In the genomic region with DNA sequence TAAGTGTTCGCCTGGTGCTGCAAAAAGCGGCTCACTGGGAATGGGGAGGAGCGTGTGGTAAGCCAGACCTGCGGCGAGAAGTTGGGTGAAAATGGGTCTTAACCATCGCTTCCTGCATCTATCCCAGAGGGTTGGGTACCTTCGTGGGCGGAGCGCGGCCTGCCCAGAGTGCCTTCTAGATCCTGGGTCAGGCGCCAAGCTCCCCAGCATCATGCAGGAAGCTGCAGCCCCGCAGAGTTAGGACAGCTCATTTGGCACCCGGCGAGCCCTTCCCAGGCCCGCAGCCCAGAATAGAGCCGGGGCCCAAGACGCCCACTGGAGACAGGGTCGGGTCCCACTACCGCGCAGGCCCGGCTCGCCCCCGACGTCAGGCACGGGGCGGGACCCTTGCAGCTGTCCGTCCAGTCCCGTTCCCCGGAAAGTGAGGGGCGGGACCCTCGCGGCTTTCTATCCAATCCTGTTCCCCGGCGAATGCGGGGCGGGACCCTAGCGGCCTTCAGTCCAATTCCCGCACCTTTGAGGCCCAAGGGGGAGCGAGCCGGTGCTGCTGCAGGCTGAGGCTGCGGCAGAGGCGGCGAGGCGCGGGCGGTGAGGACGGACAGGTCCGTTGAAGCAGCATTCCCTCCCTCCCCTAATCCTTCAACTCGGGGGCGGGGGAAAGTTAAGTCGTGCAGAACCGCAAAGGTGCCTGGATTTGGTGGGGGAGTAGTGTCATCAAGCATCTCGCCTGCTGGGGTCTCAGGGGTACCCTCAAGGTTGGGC, we compare ENCODE assay signal across 8 cellular contexts. TPM values are rescaled to one million over a fixed set of nuclear protein-coding genes. Genes with fewer than 3 reads are reported as not detected.
DNase-seq lines count a peak whose midpoint lies in the region; ATAC-seq and TF ChIP-seq lines count a peak whose summit lies in the region.

A gene with protein sequence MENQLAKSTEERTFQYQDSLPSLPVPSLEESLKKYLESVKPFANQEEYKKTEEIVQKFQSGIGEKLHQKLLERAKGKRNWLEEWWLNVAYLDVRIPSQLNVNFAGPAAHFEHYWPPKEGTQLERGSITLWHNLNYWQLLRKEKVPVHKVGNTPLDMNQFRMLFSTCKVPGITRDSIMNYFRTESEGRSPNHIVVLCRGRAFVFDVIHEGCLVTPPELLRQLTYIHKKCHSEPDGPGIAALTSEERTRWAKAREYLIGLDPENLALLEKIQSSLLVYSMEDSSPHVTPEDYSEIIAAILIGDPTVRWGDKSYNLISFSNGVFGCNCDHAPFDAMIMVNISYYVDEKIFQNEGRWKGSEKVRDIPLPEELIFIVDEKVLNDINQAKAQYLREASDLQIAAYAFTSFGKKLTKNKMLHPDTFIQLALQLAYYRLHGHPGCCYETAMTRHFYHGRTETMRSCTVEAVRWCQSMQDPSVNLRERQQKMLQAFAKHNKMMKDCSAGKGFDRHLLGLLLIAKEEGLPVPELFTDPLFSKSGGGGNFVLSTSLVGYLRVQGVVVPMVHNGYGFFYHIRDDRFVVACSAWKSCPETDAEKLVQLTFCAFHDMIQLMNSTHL (plus strand): TSS at position 499 of the 762 bp plus-strand sequence. CDS start 3,405 bp downstream, outside the sequence.

- peak within 1 kb of the TSS; percentile 62 for H3K27ac Mint-ChIP-seq in WTC11
- H3K27ac Mint-ChIP-seq in immature natural killer cell, result peak within 1 kb of the TSS; percentile 93 to 96 (median 94)

- H3K27ac ChIP-seq in AG04450 (ENCODE audit: low read depth, low read length) (peak within 1 kb of the TSS; percentile 71), caudate nucleus (ENCODE audit: low read depth, low read length) (peak within 1 kb of the TSS; percentile 93)

- H3K4me3 ChIP-seq in AG04450 (ENCODE audit: low read depth, low read length), result peak within 1 kb of the TSS; percentile 77

- POLR2A ChIA-PET in AG04450 (lab: Yijun Ruan, JAX) (interaction anchor here (0.6 to 2.0 kb wide), 7 partner anchors 22 to 193 kb away, joined by 3 to 17 read pairs (median 4); partner anchors contain the start of genes DMTF1 and TMEM243), WTC11 (lab: Charles Lee) (interaction anchor here (1.0 to 1.2 kb wide), 3 partner anchors 10 to 21 kb away, joined by 3 read pairs; no protein-coding TSS in a partner anchor)

- H3K4me3 Mint-ChIP-seq in WTC11 (peak within 1 kb of the TSS; percentile 97), immature natural killer cell (peak within 1 kb of the TSS; percentile 91 to 98 (median 95))

- DNase-seq in AG04450 (ENCODE audit: low read depth, low spot score) (peak; percentile 82), NCI-H2196 treated with DMSO at 0.1 percent for 48 hours (lab: John Stamatoyannopoulos, UW; ENCODE audit: unreplicated experiment) (peak; percentile 86), WTC11 (ENCODE audit: low spot score) (peak; percentile 97), caudate nucleus (lab: John Stamatoyannopoulos, UW) (peak; percentile 73 to 99 (median 96)), immature natural killer cell (peak; percentile 94), smooth muscle cell of the brain vasculature (ENCODE audit: low read depth, low spot score) (peak; percentile 81)

- no peaks in the 10 kb centered on the region for H3K9me3 ChIP-seq in AG04450 (ENCODE audit: control insufficient read depth, insufficient read depth, low read length)

- H3K27me3 Mint-ChIP-seq in WTC11 (ENCODE audit: low read depth) (peaks cover 12% of the 10 kb centered on the region), immature natural killer cell (ENCODE audit: low read depth in 3 of 3) (peaks cover 0 to 2% (median 0%) of the 10 kb centered on the region in 3 donors)

- H3K9me3 Mint-ChIP-seq in WTC11 (peaks cover 10% of the 10 kb centered on the region), immature natural killer cell (no peaks in the 10 kb centered on the region)

- H3K27me3 ChIP-seq in AG04450 (ENCODE audit: control insufficient read depth, insufficient read depth, low read length), result no peaks in the 10 kb centered on the region

- H3K4me1 Mint-ChIP-seq in WTC11 (peaks cover 37% of the 10 kb centered on the region), immature natural killer cell (peaks cover 37 to 66% of the 10 kb centered on the region in 2 donors)

- CTCF ChIA-PET in AG04450 (lab: Charles Lee) (interaction anchor here (1.2 to 3.3 kb wide), 3 partner anchors 15 to 70 kb away, joined by 3 to 13 read pairs (median 5); no protein-coding TSS in a partner anchor), WTC11 (lab: Charles Lee) (interaction anchor here (0.6 to 0.9 kb wide), 3 partner anchors 26 to 120 kb away, joined by 3 read pairs; no protein-coding TSS in a partner anchor)

- peaks cover 27% of the 10 kb centered on the region for H3K36me3 Mint-ChIP-seq in WTC11
- peaks cover 17 to 24% (median 17%) of the 10 kb centered on the region in 3 donors for H3K36me3 Mint-ChIP-seq in immature natural killer cell

- no peak for TF ChIP-seq CTCF in AG04450 (IDR thresholded peaks at IDR 0.05; ENCODE audit: low read depth, low read length)
- TF ChIP-seq CTCF in WTC11 (IDR thresholded peaks at IDR 0.05), result no peak

- ATAC-seq in GM18873 (IDR thresholded peaks at IDR 0.05; ENCODE audit: low FRiP score, unreplicated experiment) (peak; percentile 98), HG03139 (IDR thresholded peaks at IDR 0.05; ENCODE audit: unreplicated experiment) (peak; percentile 98), WTC11 (peak; percentile 97)

TF ChIP-seq in WTC11, 78 proteins besides CTCF, POLR2A, EP300 and RAD21 (continues in another document):
- TF ChIP-seq MYBL2 (CRISPR knock-in tag; IDR thresholded peaks at IDR 0.05), result 0 out of 2 replicates have a peak, but pooled peaks have one; percentile 23
- TF ChIP-seq SP1 (CRISPR knock-in tag; conservative IDR thresholded peaks at IDR 0.05), result peak; percentile 73
- TF ChIP-seq USF1 (CRISPR knock-in tag; IDR thresholded peaks at IDR 0.05), result peak; percentile 38; the same call in 1 of the 2 replicates
- TF ChIP-seq, protein P1, sequence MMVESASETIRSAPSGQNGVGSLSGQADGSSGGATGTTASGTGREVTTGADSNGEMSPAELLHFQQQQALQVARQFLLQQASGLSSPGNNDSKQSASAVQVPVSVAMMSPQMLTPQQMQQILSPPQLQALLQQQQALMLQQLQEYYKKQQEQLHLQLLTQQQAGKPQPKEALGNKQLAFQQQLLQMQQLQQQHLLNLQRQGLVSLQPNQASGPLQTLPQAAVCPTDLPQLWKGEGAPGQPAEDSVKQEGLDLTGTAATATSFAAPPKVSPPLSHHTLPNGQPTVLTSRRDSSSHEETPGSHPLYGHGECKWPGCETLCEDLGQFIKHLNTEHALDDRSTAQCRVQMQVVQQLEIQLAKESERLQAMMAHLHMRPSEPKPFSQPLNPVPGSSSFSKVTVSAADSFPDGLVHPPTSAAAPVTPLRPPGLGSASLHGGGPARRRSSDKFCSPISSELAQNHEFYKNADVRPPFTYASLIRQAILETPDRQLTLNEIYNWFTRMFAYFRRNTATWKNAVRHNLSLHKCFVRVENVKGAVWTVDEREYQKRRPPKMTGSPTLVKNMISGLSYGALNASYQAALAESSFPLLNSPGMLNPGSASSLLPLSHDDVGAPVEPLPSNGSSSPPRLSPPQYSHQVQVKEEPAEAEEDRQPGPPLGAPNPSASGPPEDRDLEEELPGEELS (CRISPR knock-in tag; IDR thresholded peaks at IDR 0.05), result 0 out of 2 replicates have a peak, but pooled peaks have one; percentile 2
- TF ChIP-seq MLX (CRISPR knock-in tag; IDR thresholded peaks at IDR 0.05), result no peak
- TF ChIP-seq, protein P2, sequence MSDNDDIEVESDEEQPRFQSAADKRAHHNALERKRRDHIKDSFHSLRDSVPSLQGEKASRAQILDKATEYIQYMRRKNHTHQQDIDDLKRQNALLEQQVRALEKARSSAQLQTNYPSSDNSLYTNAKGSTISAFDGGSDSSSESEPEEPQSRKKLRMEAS (CRISPR knock-in tag; IDR thresholded peaks at IDR 0.05), result peak; percentile 84
- no peak; the same call in 1 of the 2 replicates for TF ChIP-seq TEAD1 (CRISPR knock-in tag; IDR thresholded peaks at IDR 0.05)
- 0 out of 2 replicates have a peak, but pooled peaks have one; percentile 43 for TF ChIP-seq CREM (CRISPR knock-in tag; IDR thresholded peaks at IDR 0.05)
- no peak for TF ChIP-seq ELF4 (CRISPR knock-in tag; IDR thresholded peaks at IDR 0.05; ENCODE audit: low read depth)
- no peak for TF ChIP-seq NR2C2 (CRISPR knock-in tag; IDR thresholded peaks at IDR 0.05)
- TF ChIP-seq NFYB (CRISPR knock-in tag; conservative IDR thresholded peaks at IDR 0.05; ENCODE audit: low read depth), result peak; percentile 77
- TF ChIP-seq HMGA2 (CRISPR knock-in tag; IDR thresholded peaks at IDR 0.05), result no peak
- no peak for TF ChIP-seq SMAD4 (CRISPR knock-in tag; IDR thresholded peaks at IDR 0.05)

RNA-seq across cellular contexts. Expression of the gene that starts here (rescaled TPM):
- polyA plus RNA-seq in AG04450 (2011; rRNA removed), result 32.3 and 48.3 TPM in 2 replicates
- 13.0 and 27.1 TPM in 2 replicates for polyA minus RNA-seq in AG04450 (2011; rRNA and poly(A)+ RNA removed)
- 4.0 to 6.9 TPM (median 5.5 TPM) in 3 replicates for total RNA-seq in WTC11 (2021)
- 10 to 100 TPM in 1 of 3 donors, 1 to 10 TPM in 2; 3.9 to 13.2 (median 7.5) TPM for polyA plus RNA-seq in immature natural killer cell

Comparison
In these comparisons a context has a peak if more than half of its experiments do, and no peak if none do; other contexts are left out.
1. Peak in every context shown above with its lines: DNase-seq, ATAC-seq, H3K4me3 ChIP-seq and H3K27ac ChIP-seq.